In genomic region chr2:173184031-173185004, GRCh38 we compare ENCODE assay signal across 10 cellular contexts.
DNase-seq lines count a peak whose midpoint lies in the region; ATAC-seq and TF ChIP-seq lines count a peak whose summit lies in the region.
"Had no signal": no experiment of that assay in that cellular context is flagged by ENCODE, and none has a peak within 500 bp of the region (broad histone marks: within the 10 kb centered on the region; RNA-seq: fewer than 3 reads in every experiment).

No MANE protein-coding gene starts in this region.

- H3K27me3 Mint-ChIP-seq in activated T-helper 17 cell treated with anti-CD3 and anti-CD28 coated beads, Interleukin-2, amount 50 U/mL, for 72 hours = no peaks in the 10 kb centered on the region

- H3K9me3 ChIP-seq in heart right ventricle (peaks cover 0 to 6% (median 0%) of the 10 kb centered on the region in 11 donors), skeletal muscle satellite cell (replicated peaks; ENCODE audit: low read length) (no peaks in the 10 kb centered on the region)

- H3K9me3 Mint-ChIP-seq in activated T-helper 17 cell treated with anti-CD3 and anti-CD28 coated beads, Interleukin-2, amount 50 U/mL, for 72 hours = no peaks in the 10 kb centered on the region
- H3K9me3 Mint-ChIP-seq: stimulated activated naive CD8-positive, alpha-beta T cell treated with anti-CD3 and anti-CD28 coated beads, Interleukin-15, Interleukin-2, amounts not matched to agents 100 ng/mL and 50 ng/mL, for 24 hours had no signal

- H3K4me3 Mint-ChIP-seq in activated T-helper 17 cell treated with anti-CD3 and anti-CD28 coated beads, Interleukin-2, amount 50 U/mL, for 72 hours = no peak overlapping the region
- H3K4me3 Mint-ChIP-seq: stimulated activated naive CD8-positive, alpha-beta T cell treated with anti-CD3 and anti-CD28 coated beads, Interleukin-15, Interleukin-2, amounts not matched to agents 100 ng/mL and 50 ng/mL, for 24 hours had no signal

- H3K36me3 Mint-ChIP-seq in activated T-helper 17 cell treated with anti-CD3 and anti-CD28 coated beads, Interleukin-2, amount 50 U/mL, for 72 hours (ENCODE audit: low read depth) = no peaks in the 10 kb centered on the region

- 71 to 79% methylated on average over 11 of the region's 11 CpGs for WGBS in heart right ventricle, 2 donors

- no peak overlapping the region for H3K27ac Mint-ChIP-seq in activated T-helper 17 cell treated with anti-CD3 and anti-CD28 coated beads, Interleukin-2, amount 50 U/mL, for 72 hours
- H3K27ac Mint-ChIP-seq: stimulated activated naive CD8-positive, alpha-beta T cell treated with anti-CD3 and anti-CD28 coated beads, Interleukin-15, Interleukin-2, amounts not matched to agents 100 ng/mL and 50 ng/mL, for 24 hours had no signal

- peaks cover 0 to 70% (median 41%) of the 10 kb centered on the region in 9 donors for H3K4me1 ChIP-seq in heart right ventricle
- peaks cover 33% of the 10 kb centered on the region for H3K4me1 ChIP-seq in skeletal muscle satellite cell (ENCODE audit: control insufficient read depth, insufficient read depth, low read length)

- ATAC-seq in heart right ventricle (peak; percentile 51 to 92 (median 58)), GM21737 (IDR thresholded peaks at IDR 0.05; ENCODE audit: unreplicated experiment) (no peak), HG02852 (IDR thresholded peaks at IDR 0.05; ENCODE audit: unreplicated experiment) (no peak), HG03039 (IDR thresholded peaks at IDR 0.05; ENCODE audit: unreplicated experiment) (no peak)
- no peak for ATAC-seq in activated T-helper 17 cell treated with anti-CD3 and anti-CD28 coated beads, Interleukin-2, amount 50 U/mL, for 72 hours (replicated peaks)
- ATAC-seq: GM12878 had no signal

- TF ChIP-seq CTCF in heart right ventricle (IDR thresholded peaks at IDR 0.05) = no peak

- H3K4me1 Mint-ChIP-seq in activated T-helper 17 cell treated with anti-CD3 and anti-CD28 coated beads, Interleukin-2, amount 50 U/mL, for 72 hours = no peaks in the 10 kb centered on the region

- peak overlapping the region in 8 of 10 donors; percentile 20 to 87 (median 49) for H3K27ac ChIP-seq in heart right ventricle

- no peaks in the 10 kb centered on the region for H3K36me3 ChIP-seq in H7 (replicated peaks; ENCODE audit: control insufficient read depth, insufficient read depth, low read length)
- H3K36me3 ChIP-seq in heart right ventricle = peaks cover 0 to 22% (median 0%) of the 10 kb centered on the region in 9 donors
- H3K36me3 ChIP-seq in skeletal muscle satellite cell (ENCODE audit: insufficient read depth, low read length) = no peaks in the 10 kb centered on the region

- DNase-seq in H7 (peak; percentile 19), amniotic epithelial cell (ENCODE audit: low read depth) (peak; percentile 99), heart right ventricle (peak in 1 of 2 donors; percentile 40)

- H3K9ac ChIP-seq in skeletal muscle satellite cell (ENCODE audit: low read depth, low read length) = peak overlapping the region; percentile 28

- H3K4me2 ChIP-seq in skeletal muscle satellite cell (ENCODE audit: low read length) = no peak overlapping the region

- intact Hi-C loops in heart right ventricle (cut with DNase I) = no loop called here

- no peaks in the 10 kb centered on the region for H3K27me3 ChIP-seq in H7 (ENCODE audit: control insufficient read depth, insufficient read depth, low read length)
- no peaks in the 10 kb centered on the region for H3K27me3 ChIP-seq in heart right ventricle
- no peaks in the 10 kb centered on the region for H3K27me3 ChIP-seq in skeletal muscle satellite cell (ENCODE audit: control insufficient read depth, insufficient read depth, low read length)

- H3K4me3 ChIP-seq in H7 (ENCODE audit: insufficient read depth, low read depth, low read length) (no peak overlapping the region), heart right ventricle (no peak overlapping the region), skeletal muscle satellite cell (ENCODE audit: low read length) (no peak overlapping the region)
- H3K4me3 ChIP-seq: GM12878 had no signal

Comparison
In these comparisons a context has a peak if more than half of its experiments do, and no peak if none do; other contexts are left out.
1. ATAC-seq: peak in heart right ventricle (8 of 8); none in GM21737 (single experiment), activated T-helper 17 cell treated with anti-CD3 and anti-CD28 coated beads, Interleukin-2, amount 50 U/mL, for 72 hours (single experiment), HG02852 (single experiment) and HG03039 (single experiment).